Comparison of ENCODE assay signal across 17 cellular contexts in genomic region chr3:58793052-58793451, GRCh38.
"Had no signal": no experiment of that assay in that cellular context is flagged by ENCODE, and none has a peak within 500 bp of the region (broad histone marks: within the 10 kb centered on the region; RNA-seq: fewer than 3 reads in every experiment).

No MANE protein-coding gene starts in this region.

- H3K4me3 ChIP-seq: heart right ventricle, thyroid gland had no signal

- H3K4me1 ChIP-seq: heart right ventricle, parathyroid adenoma, thyroid gland had no signal

- H3K4me3 Mint-ChIP-seq: activated CD4-positive, alpha-beta memory T cell treated with anti-CD3 and anti-CD28 coated beads, Interleukin-2, amount 10 ng/mL, durations not matched to agents 7 days and 5 days; activated naive CD8-positive, alpha-beta T cell treated with anti-CD3 and anti-CD28 coated beads for 36 hours; activated T-cell treated with anti-CD3 and anti-CD28 coated beads, Interleukin-2, amount 50 U/mL, for 72 hours; naive B cell; stimulated activated effector memory CD8-positive, alpha-beta T cell treated with anti-CD3 and anti-CD28 coated beads, Interleukin-12 subunit alpha, Interleukin-12 subunit beta, amount 100 ng/mL, for 72 hours had no signal

- H3K27me3 Mint-ChIP-seq: naive B cell had no signal

- H3K27me3 ChIP-seq: heart right ventricle, thyroid gland had no signal

- H3K9ac ChIP-seq: parathyroid adenoma had no signal

- H3K27ac ChIP-seq: heart right ventricle, parathyroid adenoma, thyroid gland had no signal

- ATAC-seq: activated T-cell treated with anti-CD3 and anti-CD28 coated beads, Interleukin-2, amount 50 U/mL, for 72 hours; heart right ventricle; right cardiac atrium; stimulated activated effector memory CD8-positive, alpha-beta T cell treated with anti-CD3 and anti-CD28 coated beads, Interleukin-12 subunit alpha, Interleukin-12 subunit beta, amount 100 ng/mL, for 72 hours had no signal

- H3K27ac Mint-ChIP-seq: activated CD4-positive, alpha-beta memory T cell treated with anti-CD3 and anti-CD28 coated beads, Interleukin-2, amount 10 ng/mL, durations not matched to agents 7 days and 5 days; activated naive CD8-positive, alpha-beta T cell treated with anti-CD3 and anti-CD28 coated beads for 36 hours; activated T-cell treated with anti-CD3 and anti-CD28 coated beads, Interleukin-2, amount 50 U/mL, for 72 hours; naive B cell; stimulated activated effector memory CD8-positive, alpha-beta T cell treated with anti-CD3 and anti-CD28 coated beads, Interleukin-12 subunit alpha, Interleukin-12 subunit beta, amount 100 ng/mL, for 72 hours had no signal

- H3K36me3 ChIP-seq: heart right ventricle, thyroid gland had no signal

- H2AFZ ChIP-seq: parathyroid adenoma had no signal

- H3K79me2 ChIP-seq: parathyroid adenoma had no signal

- H3K9me3 ChIP-seq: heart right ventricle, thyroid gland had no signal

- FAIRE-seq: frontal cortex, kidney, urothelium cell line had no signal

- H3K9me3 Mint-ChIP-seq: activated naive CD8-positive, alpha-beta T cell treated with anti-CD3 and anti-CD28 coated beads for 36 hours; activated T-cell treated with anti-CD3 and anti-CD28 coated beads, Interleukin-2, amount 50 U/mL, for 72 hours; naive B cell had no signal

- H3K4me1 Mint-ChIP-seq: activated naive CD8-positive, alpha-beta T cell treated with anti-CD3 and anti-CD28 coated beads for 36 hours; naive B cell; stimulated activated effector memory CD8-positive, alpha-beta T cell treated with anti-CD3 and anti-CD28 coated beads, Interleukin-12 subunit alpha, Interleukin-12 subunit beta, amount 100 ng/mL, for 72 hours had no signal

- DNase-seq: activated CD4-positive, alpha-beta memory T cell treated with anti-CD3 and anti-CD28 coated beads, Interleukin-2, amount 10 ng/mL, durations not matched to agents 7 days and 5 days; activated CD4-positive, CD25-positive, alpha-beta regulatory T cell treated with anti-CD3 and anti-CD28 coated beads, Interleukin-2, amount 50 U/mL, for 72 hours; activated gamma-delta T cell treated with Interleukin-2 at 50 U/mL for 16 hours; activated naive CD8-positive, alpha-beta T cell treated with anti-CD3 and anti-CD28 coated beads for 36 hours; activated T-cell treated with anti-CD3 and anti-CD28 coated beads, Interleukin-2, amount 50 U/mL, for 72 hours; anterior cingulate cortex; heart right ventricle; kidney; midbrain; naive B cell; right cardiac atrium; T-helper 9 cell; thyroid gland had no signal

- H3K36me3 Mint-ChIP-seq: activated naive CD8-positive, alpha-beta T cell treated with anti-CD3 and anti-CD28 coated beads for 36 hours; naive B cell; stimulated activated effector memory CD8-positive, alpha-beta T cell treated with anti-CD3 and anti-CD28 coated beads, Interleukin-12 subunit alpha, Interleukin-12 subunit beta, amount 100 ng/mL, for 72 hours had no signal
